Comparison of ENCODE assay signal across 8 cellular contexts in genomic region chr5:119070578-119070827, GRCh38. TPM values are rescaled to one million over a fixed set of nuclear protein-coding genes. Genes with fewer than 3 reads are reported as not detected.
DNase-seq lines count a peak whose midpoint lies in the region; ATAC-seq and TF ChIP-seq lines count a peak whose summit lies in the region.

No MANE protein-coding gene starts in this region.

- TF ChIP-seq CTCF in Caco-2 (IDR thresholded peaks at IDR 0.05; ENCODE audit: insufficient read depth in 1 of 2, low read depth in 1 of 2, low read length in 1 of 2, severe bottlenecking in 1 of 2, unreplicated experiment in 1 of 2) (no peak), fibroblast of lung (conservative IDR thresholded peaks at IDR 0.05 in 1 of 2, IDR thresholded peaks at IDR 0.05 in 1 of 2; ENCODE audit: low read depth in 1 of 2, low read length in 2 of 2) (no peak), osteoblast (IDR thresholded peaks at IDR 0.05; ENCODE audit: extremely low read depth, low read depth, low read length) (no peak)

- H3K4me1 ChIP-seq in Caco-2 (no peaks in the 10 kb centered on the region), fibroblast of lung (ENCODE audit: control insufficient read depth, extremely low read depth, insufficient read depth, low read length) (no peaks in the 10 kb centered on the region), osteoblast (ENCODE audit: insufficient read depth, low read length) (peaks cover 17% of the 10 kb centered on the region)

- peak overlapping the region; percentile 73 for H3K4me2 ChIP-seq in fibroblast of lung (ENCODE audit: extremely low read depth, insufficient read depth, low read length)
- H3K4me2 ChIP-seq in osteoblast (ENCODE audit: insufficient read depth, low read length): peak overlapping the region; percentile 96

- H3K36me3 ChIP-seq in Caco-2 (ENCODE audit: control insufficient read depth, insufficient read depth, low read length) (no peaks in the 10 kb centered on the region), fibroblast of lung (ENCODE audit: control insufficient read depth, insufficient read depth, low read length) (no peaks in the 10 kb centered on the region), osteoblast (ENCODE audit: insufficient read depth, low read length) (no peaks in the 10 kb centered on the region)

- H3K4me3 Mint-ChIP-seq in Caco-2 (ENCODE audit: unreplicated experiment): peak overlapping the region; percentile 86
- peak overlapping the region; percentile 91 to 99 (median 99) for H3K4me3 Mint-ChIP-seq in T-cell

- H2AFZ ChIP-seq in fibroblast of lung (ENCODE audit: low read length): peak overlapping the region; percentile 91
- H2AFZ ChIP-seq in osteoblast (ENCODE audit: low read length): peak overlapping the region; percentile 94

- H3K27ac Mint-ChIP-seq in Caco-2 (ENCODE audit: unreplicated experiment) (peak overlapping the region; percentile 96), T-cell (peak overlapping the region; percentile 99)

- intact Hi-C loops in Caco-2 (cut with micrococcal nuclease; ENCODE audit: unreplicated experiment): loop anchor here (1.0 to 5.0 kb wide), 3 partner anchors 48 to 342 kb away; partner anchors contain the start of gene DTWD2

- H3K4me1 Mint-ChIP-seq in Caco-2 (ENCODE audit: low read depth, unreplicated experiment) (peaks cover 6% of the 10 kb centered on the region), T-cell (peaks cover 31 to 34% (median 32%) of the 10 kb centered on the region in 3 donors)

- H3K36me3 Mint-ChIP-seq in Caco-2 (ENCODE audit: insufficient read depth, unreplicated experiment) (peaks cover 7% of the 10 kb centered on the region), T-cell (peaks cover 6% of the 10 kb centered on the region)

- H3K4me3 ChIP-seq in Caco-2 (ENCODE audit: low read depth, low read length) (peak overlapping the region; percentile 86), fibroblast of lung (replicated peaks in 1 of 4; ENCODE audit: control extremely low read depth in 1 of 4, insufficient read depth in 1 of 4, low read depth in 3 of 4, low read length in 4 of 4) (peak overlapping the region; percentile 75 to 97 (median 95)), osteoblast (ENCODE audit: insufficient read depth, low read length) (peak overlapping the region; percentile 95)

- H3K9me3 ChIP-seq in Caco-2 (no peaks in the 10 kb centered on the region), fibroblast of lung (ENCODE audit: control insufficient read depth, insufficient read depth, low read depth, low read length) (no peaks in the 10 kb centered on the region), osteoblast (ENCODE audit: low read depth, low read length) (no peaks in the 10 kb centered on the region)

- H4K20me1 ChIP-seq in fibroblast of lung (ENCODE audit: control insufficient read depth, extremely low read depth, insufficient read depth, low read length): no peaks in the 10 kb centered on the region
- H4K20me1 ChIP-seq in osteoblast (ENCODE audit: insufficient read depth, low read length): peaks cover 9% of the 10 kb centered on the region

- BruUV-seq in Caco-2 (replicated peaks; lab: Mats Ljungman, UMichigan): no TSS peak

- H3K79me2 ChIP-seq in fibroblast of lung (ENCODE audit: control insufficient read depth, insufficient read depth, low read length) (peaks cover 33% of the 10 kb centered on the region), osteoblast (ENCODE audit: insufficient read depth, low read length) (peaks cover 45% of the 10 kb centered on the region)

- no peaks in the 10 kb centered on the region for H3K27me3 Mint-ChIP-seq in Caco-2 (ENCODE audit: insufficient read depth, unreplicated experiment)
- no peaks in the 10 kb centered on the region for H3K27me3 Mint-ChIP-seq in T-cell

- CTCF ChIA-PET in Caco-2 (lab: Charles Lee): interaction anchor here (0.6 to 1.2 kb wide), 5 partner anchors 49 to 198 kb away, joined by 3 to 7 read pairs (median 3); partner anchors contain the start of gene DTWD2
- CTCF ChIA-PET in T-cell (lab: Charles Lee): interaction anchor here (0.5 to 1.7 kb wide), 14 partner anchors 19 to 364 kb away, joined by 3 to 21 read pairs (median 4); partner anchors contain the start of gene DTWD2 (in 1 of the 2)

- H3K27ac ChIP-seq in fibroblast of lung (ENCODE audit: insufficient read depth, low read length): peak overlapping the region; percentile 87
- H3K27ac ChIP-seq in osteoblast (ENCODE audit: low read depth, low read length): peak overlapping the region; percentile 98

- ATAC-seq in GM19395 (IDR thresholded peaks at IDR 0.05; ENCODE audit: unreplicated experiment) (peak; percentile 67), HG03378 (IDR thresholded peaks at IDR 0.05; ENCODE audit: unreplicated experiment) (peak; percentile 65), T-cell (replicated peaks in 1 of 4) (peak in 3 of 4 experiments; percentile 54 to 57 (median 56))

- H3K27me3 ChIP-seq in Caco-2 (replicated peaks; ENCODE audit: control insufficient read depth, insufficient read depth, low read length) (no peaks in the 10 kb centered on the region), fibroblast of lung (ENCODE audit: control insufficient read depth, insufficient read depth, low read length) (no peaks in the 10 kb centered on the region), osteoblast (ENCODE audit: insufficient read depth, low read length) (no peaks in the 10 kb centered on the region)

- POLR2A ChIA-PET in Caco-2 (lab: Charles Lee): interaction anchor here (0.6 to 2.1 kb wide), 7 partner anchors 10 to 347 kb away, joined by 3 to 15 read pairs (median 6); partner anchors contain the start of gene DTWD2
- POLR2A ChIA-PET in T-cell (lab: Charles Lee): interaction anchor here in 1 of 2 donors (0.7 to 1.6 kb wide), 7 partner anchors 10 to 217 kb away, joined by 3 to 8 read pairs (median 4); no protein-coding TSS in a partner anchor

- DNase-seq in Caco-2: no peak
- peak in 1 of 34 experiments; percentile 88 for DNase-seq in T-cell
- DNase-seq in fibroblast of lung (ENCODE audit: low read depth in 2 of 2): no peak
- peak; percentile 17 for DNase-seq in osteoblast (ENCODE audit: insufficient read length, low spot score, missing footprints)
- DNase-seq in OCI-M1 (lab: John Stamatoyannopoulos, UW): no peak
- no peak for DNase-seq in NCI-H226

- H3K9me3 Mint-ChIP-seq in Caco-2 (ENCODE audit: unreplicated experiment) (no peaks in the 10 kb centered on the region), T-cell (no peaks in the 10 kb centered on the region)

- peak overlapping the region; percentile 60 for H3K9ac ChIP-seq in fibroblast of lung (ENCODE audit: insufficient read depth, low read length)

RNA-seq across cellular contexts. Expression of gene DMXL1, which starts 0.4 kb away (rescaled TPM):
- total RNA-seq in Caco-2 (2022): 30.0 and 33.1 TPM in 2 replicates
- total RNA-seq in T-cell: 10 to 100 TPM; 25.8 to 37.2 (median 28.2) TPM
- total RNA-seq in fibroblast of lung: 45.5 and 59.5 TPM in 2 replicates
- 17.1 and 21.1 TPM in 2 replicates for polyA plus RNA-seq in fibroblast of lung
- polyA plus RNA-seq in fibroblast of lung (2012): 8.7 and 10.6 TPM in 2 replicates
- 4.8 and 5.1 TPM in 2 replicates for polyA minus RNA-seq in fibroblast of lung (ENCODE audit: low replicate concordance)
- total RNA-seq in osteoblast: 80.4 and 86.1 TPM in 2 replicates
